Comparison of ENCODE assay signal across 8 cellular contexts in genomic region chr19:36054733-36055686, GRCh38. TPM values are rescaled to one million over a fixed set of nuclear protein-coding genes. Genes with fewer than 3 reads are reported as not detected.
DNase-seq lines count a peak whose midpoint lies in the region; ATAC-seq lines count a peak whose summit lies in the region.

Gene WDR62 (plus strand): TSS chr19:36054897. CDS start chr19:36054972, 75 bp downstream.

- DNase-seq in NCI-H1694 (lab: John Stamatoyannopoulos, UW) (peak; percentile 95), T-helper 1 cell (peak; percentile 85 to 95 (median 91)), left ventricle myocardium superior (peak; percentile 97), retina (peak; percentile 99), globus pallidus (ENCODE audit: low spot score) (no peak)

- ATAC-seq in GM18498 (IDR thresholded peaks at IDR 0.05; ENCODE audit: unreplicated experiment): peak; percentile 77
- ATAC-seq in HG02884 (IDR thresholded peaks at IDR 0.05; ENCODE audit: unreplicated experiment): peak; percentile 71
- peak; percentile 86 for ATAC-seq in left ventricle myocardium superior

- peak within 1 kb of the TSS; percentile 91 for H3K27ac ChIP-seq in adipose tissue (ENCODE audit: low read depth, low read length)

- 1% methylated on average over 69 to 76 of the region's 76 CpGs for WGBS in adipose tissue, 3 donors

- intact Hi-C loops in left ventricle myocardium superior (cut with micrococcal nuclease): no loop called here

RNA-seq across cellular contexts. Expression of gene WDR62, which starts in this region (rescaled TPM):
- under 1 TPM; 0.20 to 0.79 (median 0.25) TPM for polyA plus RNA-seq in adipose tissue
- 28.7 TPM for total RNA-seq in left ventricle myocardium superior
